ENCODE assay signal across 19 cellular contexts in the genomic region with DNA sequence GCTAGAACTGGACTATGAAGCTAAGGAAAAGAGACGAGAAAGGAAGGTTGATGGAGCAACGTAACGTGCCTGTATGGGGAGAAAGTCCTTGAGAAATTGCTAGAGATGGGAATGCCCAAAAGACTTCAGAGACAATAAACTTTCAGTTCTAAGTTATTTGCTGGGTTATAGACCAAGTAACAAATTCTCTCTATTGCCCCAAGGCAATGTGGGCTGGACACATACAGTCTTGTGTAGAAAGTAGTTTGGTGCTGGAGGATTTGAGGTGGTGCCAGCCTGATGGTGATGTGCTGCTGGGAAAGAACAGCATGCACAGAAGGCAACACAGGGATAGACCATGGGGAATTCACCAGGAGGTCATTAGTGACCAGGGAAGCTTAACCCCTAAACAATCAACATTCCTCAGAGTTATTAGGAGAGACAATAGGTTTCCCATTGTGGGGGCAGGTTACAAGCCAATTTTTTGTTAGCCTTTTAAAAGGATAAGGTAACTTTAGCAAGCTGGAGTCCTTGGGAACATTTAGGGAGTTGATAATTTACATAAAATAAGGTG.
DNase-seq lines count a peak whose midpoint lies in the region; ATAC-seq, FAIRE-seq and TF ChIP-seq lines count a peak whose summit lies in the region.
"Had no signal": no experiment of that assay in that cellular context is flagged by ENCODE, and none has a peak within 500 bp of the region (broad histone marks: within the 10 kb centered on the region; RNA-seq: fewer than 3 reads in every experiment).

No MANE protein-coding gene starts in this region.

- H3K9ac ChIP-seq in HUES48 (ENCODE audit: low read depth, low read length), result no peak overlapping the region
- no peak overlapping the region for H3K9ac ChIP-seq in astrocyte (ENCODE audit: low read length)
- H3K9ac ChIP-seq: BLaER1 treated with 17β-estradiol and CSF1 and Interleukin-3, amounts not matched to agents 10 nM and 100 nM had no signal

- H3K4me3 ChIP-seq in HUES48 (ENCODE audit: low read depth, low read length) (no peak overlapping the region), astrocyte (ENCODE audit: insufficient read depth, low read depth, low read length) (no peak overlapping the region)
- H3K4me3 ChIP-seq: BLaER1 treated with 17β-estradiol and CSF1 and Interleukin-3, amounts not matched to agents 10 nM and 100 nM; SJCRH30 had no signal

- H3K36me3 ChIP-seq in HUES48 (ENCODE audit: control insufficient read depth, insufficient read depth, low read length) (no peaks in the 10 kb centered on the region), astrocyte (ENCODE audit: insufficient read depth, low read length) (no peaks in the 10 kb centered on the region)
- H3K36me3 ChIP-seq: BLaER1 treated with 17β-estradiol and CSF1 and Interleukin-3, amounts not matched to agents 10 nM and 100 nM; SJCRH30 had no signal

- H3K4me1 ChIP-seq in HUES48 (ENCODE audit: control insufficient read depth, insufficient read depth, low read length) (peaks cover 9% of the 10 kb centered on the region; the same call in 1 of the 2 replicates), astrocyte (ENCODE audit: insufficient read depth, low read length) (peaks cover 16% of the 10 kb centered on the region)
- H3K4me1 ChIP-seq: BLaER1 treated with 17β-estradiol and CSF1 and Interleukin-3, amounts not matched to agents 10 nM and 100 nM had no signal

- H3K27me3 Mint-ChIP-seq in astrocyte (ENCODE audit: low read depth, unreplicated experiment), result no peaks in the 10 kb centered on the region
- H3K27me3 Mint-ChIP-seq in HFFc6 (ENCODE audit: insufficient read depth), result no peaks in the 10 kb centered on the region; the same call in 1 of the 2 replicates

- ATAC-seq in GM19395 (IDR thresholded peaks at IDR 0.05; ENCODE audit: unreplicated experiment), result no peak
- no peak for ATAC-seq in HG02884 (IDR thresholded peaks at IDR 0.05; ENCODE audit: unreplicated experiment)
- ATAC-seq in GM21515 (IDR thresholded peaks at IDR 0.05; ENCODE audit: unreplicated experiment), result no peak
- ATAC-seq: HepG2 had no signal

- H3K27me3 ChIP-seq in HUES48 (ENCODE audit: control insufficient read depth, insufficient read depth, low read length), result peaks cover 13% of the 10 kb centered on the region
- no peaks in the 10 kb centered on the region for H3K27me3 ChIP-seq in astrocyte (ENCODE audit: insufficient read depth, low read length)
- H3K27me3 ChIP-seq: BLaER1 treated with 17β-estradiol and CSF1 and Interleukin-3, amounts not matched to agents 10 nM and 100 nM; SJCRH30 had no signal

- FAIRE-seq in astrocyte (lab: Jason Lieb, UNC), result peak; percentile 23
- FAIRE-seq: HepG2 had no signal

- no peak overlapping the region for H3K4me2 ChIP-seq in astrocyte (ENCODE audit: low read length)
- H3K4me2 ChIP-seq: BLaER1 treated with 17β-estradiol and CSF1 and Interleukin-3, amounts not matched to agents 10 nM and 100 nM had no signal

- TF ChIP-seq CTCF in astrocyte (IDR thresholded peaks at IDR 0.05; ENCODE audit: insufficient read depth, low read depth, low read length) (no peak), HFFc6 (IDR thresholded peaks at IDR 0.05) (no peak)

- no peak overlapping the region for H2AFZ ChIP-seq in astrocyte (ENCODE audit: low read depth, low read length)

- H3K27ac Mint-ChIP-seq in astrocyte (ENCODE audit: unreplicated experiment) (no peak overlapping the region), HFFc6 (no peak overlapping the region)
- H3K27ac Mint-ChIP-seq: CD8-positive, alpha-beta memory T cell had no signal

- H3K27ac ChIP-seq in HUES48 (ENCODE audit: low read depth, low read length), result peak overlapping the region; percentile 42
- H3K27ac ChIP-seq in astrocyte (ENCODE audit: low read depth, low read length), result no peak overlapping the region
- H3K27ac ChIP-seq: BLaER1 treated with 17β-estradiol and CSF1 and Interleukin-3, amounts not matched to agents 10 nM and 100 nM; SJCRH30 had no signal

- H3K4me1 Mint-ChIP-seq in astrocyte (ENCODE audit: low read depth, unreplicated experiment) (peaks cover 14% of the 10 kb centered on the region), HFFc6 (ENCODE audit: low read depth) (peaks cover 18% of the 10 kb centered on the region)

- no peak overlapping the region for H3K4me3 Mint-ChIP-seq in astrocyte (ENCODE audit: unreplicated experiment)
- H3K4me3 Mint-ChIP-seq in HFFc6, result no peak overlapping the region
- H3K4me3 Mint-ChIP-seq: CD8-positive, alpha-beta memory T cell had no signal

- H3K79me2 ChIP-seq in astrocyte (ENCODE audit: insufficient read depth, low read length), result no peaks in the 10 kb centered on the region

- H3K9me3 ChIP-seq in HUES48 (ENCODE audit: control insufficient read depth, insufficient read depth, low read length), result no peaks in the 10 kb centered on the region
- no peaks in the 10 kb centered on the region for H3K9me3 ChIP-seq in astrocyte (ENCODE audit: insufficient read depth, low read depth, low read length)
- H3K9me3 ChIP-seq: BLaER1 treated with 17β-estradiol and CSF1 and Interleukin-3, amounts not matched to agents 10 nM and 100 nM; SJCRH30 had no signal

- no peak for DNase-seq in astrocyte (ENCODE audit: low read depth)
- peak; percentile 64 for DNase-seq in islet precursor cell
- no peak for DNase-seq in HFFc6
- DNase-seq: CD8-positive, alpha-beta memory T cell; DMS79; HCEC 1CT; KG1; NCI-H1417; NCI-H187; NCI-H2107; NCI-H345; NCI-H524 treated with DMSO at 0.1 percent for 48 hours; SJCRH30 had no signal

- H4K20me1 ChIP-seq in astrocyte (ENCODE audit: insufficient read depth, low read length), result no peaks in the 10 kb centered on the region
- H4K20me1 ChIP-seq: BLaER1 treated with 17β-estradiol and CSF1 and Interleukin-3, amounts not matched to agents 10 nM and 100 nM had no signal

- H3K36me3 Mint-ChIP-seq in astrocyte (ENCODE audit: low read depth, unreplicated experiment), result no peaks in the 10 kb centered on the region
- 0 out of 2 replicates have a peak, but pooled peaks cover under 1% of the 10 kb centered on the region for H3K36me3 Mint-ChIP-seq in HFFc6 (ENCODE audit: low read depth)
- H3K36me3 Mint-ChIP-seq: CD8-positive, alpha-beta memory T cell had no signal

- H3K9me3 Mint-ChIP-seq in astrocyte (ENCODE audit: unreplicated experiment), result peaks cover 3% of the 10 kb centered on the region
- no peaks in the 10 kb centered on the region for H3K9me3 Mint-ChIP-seq in HFFc6
